ENCODE assay signal across 9 cellular contexts in the genomic region with DNA sequence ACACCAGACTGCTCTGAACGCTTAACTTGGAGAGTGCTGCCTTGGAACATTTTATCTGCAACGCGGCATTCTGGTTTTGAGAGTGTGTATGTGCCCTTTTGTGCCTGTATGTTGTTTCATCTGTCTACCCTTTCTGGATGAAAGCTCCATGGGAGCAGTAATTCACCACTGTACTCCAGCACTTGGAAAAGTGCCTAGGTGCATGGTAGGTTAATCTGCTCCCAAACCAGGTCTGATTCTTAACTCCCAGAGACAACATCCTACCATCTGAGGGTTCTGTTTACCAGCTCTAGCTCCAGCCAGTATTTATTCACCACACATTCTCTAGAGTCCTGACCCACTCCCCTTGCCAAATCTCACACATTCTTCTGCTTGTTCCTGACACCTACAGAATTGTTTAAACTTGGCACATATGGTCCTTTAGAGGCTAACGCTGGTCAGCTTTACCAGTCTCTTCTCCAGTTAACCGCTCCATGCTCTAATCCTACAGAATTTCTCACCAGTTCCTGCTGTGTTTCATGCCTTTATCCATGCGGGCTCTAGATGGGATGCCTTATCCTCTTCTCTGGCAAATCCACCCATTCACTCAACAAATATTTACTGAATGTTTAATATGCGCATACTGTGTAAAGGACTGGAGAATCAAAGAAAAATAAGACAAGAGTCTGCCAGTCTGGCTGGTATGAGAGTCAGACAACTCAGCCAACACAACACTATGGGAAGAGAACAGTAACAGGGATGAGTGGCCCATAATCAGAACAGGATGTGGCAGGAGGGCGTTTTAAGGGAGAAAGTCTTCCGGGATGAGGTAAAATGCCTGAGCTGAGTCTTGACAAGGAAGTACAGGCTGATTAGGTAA. TPM values are rescaled to one million over a fixed set of nuclear protein-coding genes. Genes with fewer than 3 reads are reported as not detected.
A peak's percentile ranks its signal among the peaks of the same experiment; 100 is the strongest.
DNase-seq lines count a peak whose midpoint lies in the region; ATAC-seq and TF ChIP-seq lines count a peak whose summit lies in the region.
"Had no signal": no experiment of that assay in that cellular context is flagged by ENCODE, and none has a peak within 500 bp of the region (broad histone marks: within the 10 kb centered on the region; RNA-seq: fewer than 3 reads in every experiment).

No MANE protein-coding gene starts in this region.

- no peak for TF ChIP-seq CTCF in C4-2B (conservative IDR thresholded peaks at IDR 0.05)
- no peak for TF ChIP-seq CTCF in spleen (IDR thresholded peaks at IDR 0.05 in 8 of 11, conservative IDR thresholded peaks at IDR 0.05 in 3 of 11)

- no peak for TF ChIP-seq POLR2A in spleen (IDR thresholded peaks at IDR 0.05)

- H3K27ac ChIP-seq in C4-2B (peak overlapping the region; percentile 50; the same call in 1 of the 2 replicates), HUES6 (ENCODE audit: low read depth, low read length) (peak overlapping the region; percentile 62; the same call in 1 of the 2 replicates), ectodermal cell (ENCODE audit: insufficient read depth, low read depth, low read length, poor library complexity, severe bottlenecking) (peak overlapping the region; percentile 11), mesodermal cell (ENCODE audit: low read depth, low read length, severe bottlenecking) (peak overlapping the region; percentile 88), spleen (peak overlapping the region in 3 of 8 donors; percentile 51 to 71 (median 61))

- ATAC-seq in HG03045 (IDR thresholded peaks at IDR 0.05; ENCODE audit: unreplicated experiment) (no peak), HG02981 (IDR thresholded peaks at IDR 0.05; ENCODE audit: unreplicated experiment) (no peak)

- WGBS in ectodermal cell, 2 experiments, result 77 to 79% methylated on average over 9 of the region's 9 CpGs
- 59 to 78% methylated on average over 4 to 7 of the region's 9 CpGs for WGBS in mesodermal cell (ENCODE audit: insufficient coverage in 2 of 2), 2 experiments
- 77 to 90% (median 79%) methylated on average over 9 of the region's 9 CpGs for WGBS in spleen, 5 donors

- H3K27me3 ChIP-seq in HUES6 (ENCODE audit: control insufficient read depth, insufficient read depth, low read length), result no peaks in the 10 kb centered on the region
- H3K27me3 ChIP-seq in ectodermal cell (ENCODE audit: control insufficient read depth, insufficient read depth, low read length, poor library complexity, severe bottlenecking), result no peaks in the 10 kb centered on the region
- no peaks in the 10 kb centered on the region for H3K27me3 ChIP-seq in spleen (replicated peaks in 1 of 7)

- H3K4me3 ChIP-seq in HUES6 (ENCODE audit: low read depth, low read length) (no peak overlapping the region), ectodermal cell (ENCODE audit: insufficient read depth, low read depth, low read length) (no peak overlapping the region), mesodermal cell (ENCODE audit: extremely low read depth, insufficient read depth, low read length, poor library complexity, severe bottlenecking) (no peak overlapping the region), spleen (no peak overlapping the region)

- H3K9me3 ChIP-seq in HUES6 (ENCODE audit: control insufficient read depth, insufficient read depth, low read depth, low read length) (no peaks in the 10 kb centered on the region), ectodermal cell (ENCODE audit: control insufficient read depth, low read length) (no peaks in the 10 kb centered on the region), mesodermal cell (ENCODE audit: control insufficient read depth, low read length) (no peaks in the 10 kb centered on the region), spleen (no peaks in the 10 kb centered on the region)

- H3K4me1 ChIP-seq in HUES6 (ENCODE audit: control insufficient read depth, insufficient read depth, low read length) (peaks cover 22% of the 10 kb centered on the region), ectodermal cell (ENCODE audit: control insufficient read depth, insufficient read depth, low read length) (peaks cover 24% of the 10 kb centered on the region), mesodermal cell (ENCODE audit: control insufficient read depth, insufficient read depth, low read length, poor library complexity, severe bottlenecking) (peaks cover 55% of the 10 kb centered on the region), spleen (peaks cover 3 to 75% (median 38%) of the 10 kb centered on the region in 6 donors)

- peak overlapping the region; percentile 27 for H3K9ac ChIP-seq in HUES6 (ENCODE audit: low read length)

- intact Hi-C loops in spleen (cut with DNase I; ENCODE audit: low total_unique reads), result loop anchor here (5.0 kb wide), 1 partner anchor 48 kb away; no protein-coding TSS in a partner anchor

- no peak for DNase-seq in spleen
- no peak for DNase-seq in SK-N-DZ (ENCODE audit: low spot score)
- DNase-seq: NCI-H187 treated with DMSO at 0.1 percent for 48 hours had no signal

- H3K36me3 ChIP-seq in HUES6 (ENCODE audit: control insufficient read depth, insufficient read depth, low read length) (peaks cover 15% of the 10 kb centered on the region), ectodermal cell (ENCODE audit: control insufficient read depth, insufficient read depth, low read length) (no peaks in the 10 kb centered on the region), mesodermal cell (ENCODE audit: control insufficient read depth, insufficient read depth, low read length) (peaks cover 33% of the 10 kb centered on the region), spleen (peaks cover 2 to 63% (median 25%) of the 10 kb centered on the region in 6 donors)

RNA-seq across cellular contexts. Expression of gene MTPN, which starts 46.4 kb away (rescaled TPM):
- polyA plus RNA-seq in ectodermal cell (2013, experiment 1 of 4), result 148 TPM
- 160 TPM for polyA plus RNA-seq in ectodermal cell (2013, experiment 2 of 4)
- polyA plus RNA-seq in ectodermal cell (2013, experiment 3 of 4), result 121 TPM
- polyA plus RNA-seq in ectodermal cell (2013, experiment 4 of 4), result 128 TPM
- polyA plus RNA-seq in mesodermal cell (2013, experiment 1 of 2), result 241 TPM
- 239 TPM for polyA plus RNA-seq in mesodermal cell (2013, experiment 2 of 2)
- 100 to 1,000 TPM; 154 to 192 (median 167) TPM for total RNA-seq in spleen
- 10 to 100 TPM; 43.2 to 90.4 (median 76.5) TPM for polyA plus RNA-seq in spleen
- 115 and 117 TPM in 2 replicates for polyA plus RNA-seq in SK-N-DZ (2014; cell fraction: cytosol; rRNA removed)
- 38.9 and 41.0 TPM in 2 replicates for polyA plus RNA-seq in SK-N-DZ (2014; cell fraction: nucleus; rRNA removed)
